Comparison of ENCODE assay signal across 1 cellular context in genomic region chr19:9075064-9075964, GRCh38.
TF ChIP-seq lines count a peak whose summit lies in the region.

No MANE protein-coding gene starts in this region.

TF ChIP-seq in K562, 482 proteins besides CTCF, POLR2A, EP300 and RAD21 (continued from another document and continues in another):
- no peak for TF ChIP-seq CEBPZ (IDR thresholded peaks at IDR 0.05; ENCODE audit: borderline replicate concordance, low read depth, low read length)
- no peak for TF ChIP-seq CBX5 (IDR thresholded peaks at IDR 0.05; ENCODE audit: borderline replicate concordance, low read depth)
- TF ChIP-seq ZNF395 (CRISPR knock-in tag; IDR thresholded peaks at IDR 0.05) = peak; percentile 65; the same call in 1 of the 2 replicates
- TF ChIP-seq MTF1 (CRISPR knock-in tag; IDR thresholded peaks at IDR 0.05; ENCODE audit: borderline replicate concordance) = no peak
- TF ChIP-seq CEBPB (tag; IDR thresholded peaks at IDR 0.05) = no peak
- TF ChIP-seq ZNF75A (CRISPR knock-in tag; IDR thresholded peaks at IDR 0.05) = no peak
- 0 out of 2 replicates have a peak, but pooled peaks have one; percentile 30 for TF ChIP-seq GATAD2A (IDR thresholded peaks at IDR 0.05)
- peak; percentile 79; the same call in 1 of the 2 replicates for TF ChIP-seq NBN (IDR thresholded peaks at IDR 0.05; ENCODE audit: low read depth)
- no peak for TF ChIP-seq NFYB (IDR thresholded peaks at IDR 0.05; ENCODE audit: extremely low read depth, insufficient read length)
- no peak for TF ChIP-seq ZNF589 (CRISPR knock-in tag; IDR thresholded peaks at IDR 0.05; ENCODE audit: low read depth)
- peak; percentile 50; the same call in 1 of the 2 replicates for TF ChIP-seq LCOR (CRISPR knock-in tag; IDR thresholded peaks at IDR 0.05)
- no peak for TF ChIP-seq POLR2AphosphoS2 (IDR thresholded peaks at IDR 0.05; ENCODE audit: low read length)
- peak; percentile 89 for TF ChIP-seq ZNF134 (CRISPR knock-in tag; conservative IDR thresholded peaks at IDR 0.05)
- no peak for TF ChIP-seq HINFP (tag; conservative IDR thresholded peaks at IDR 0.05; ENCODE audit: low read depth)
- TF ChIP-seq TAF1 (IDR thresholded peaks at IDR 0.05; ENCODE audit: control insufficient read depth, extremely low read depth, insufficient read depth, low read length, severe bottlenecking) = no peak
- TF ChIP-seq MYC (IDR thresholded peaks at IDR 0.05; ENCODE audit: low read depth, low read length) = peak; percentile 67; the same call in 1 of the 2 replicates
- TF ChIP-seq MYC (CRISPR knock-in tag; IDR thresholded peaks at IDR 0.05; ENCODE audit: borderline replicate concordance, low read depth) = no peak
- peak in 1 of 2 experiments; percentile 57; a peak in 3 of 4 replicates for TF ChIP-seq MNT (conservative IDR thresholded peaks at IDR 0.05)
- TF ChIP-seq HNRNPUL1 (IDR thresholded peaks at IDR 0.05; ENCODE audit: low read length) = no peak
- no peak for TF ChIP-seq GABPB1 (CRISPR knock-in tag; IDR thresholded peaks at IDR 0.05)
- TF ChIP-seq CLOCK (CRISPR knock-in tag; IDR thresholded peaks at IDR 0.05; ENCODE audit: borderline replicate concordance) = no peak
- TF ChIP-seq SMAD3 (CRISPR knock-in tag; conservative IDR thresholded peaks at IDR 0.05) = no peak
- no peak for TF ChIP-seq MAX (CRISPR knock-in tag; IDR thresholded peaks at IDR 0.05)
- TF ChIP-seq XRCC3 (IDR thresholded peaks at IDR 0.05) = no peak
- TF ChIP-seq ZNF398 (CRISPR knock-in tag; IDR thresholded peaks at IDR 0.05) = no peak
- TF ChIP-seq HOMEZ (CRISPR knock-in tag; IDR thresholded peaks at IDR 0.05) = no peak
- TF ChIP-seq AFF1 (IDR thresholded peaks at IDR 0.05; ENCODE audit: low read depth in 1 of 2, partially characterized antibody in 2 of 2) = peak in 1 of 2 experiments; percentile 55
- TF ChIP-seq TAF7 (tag; IDR thresholded peaks at IDR 0.05) = no peak
- TF ChIP-seq PML (IDR thresholded peaks at IDR 0.05; ENCODE audit: low read length) = 0 out of 2 replicates have a peak, but pooled peaks have one; percentile 44
- TF ChIP-seq TRIM28 (IDR thresholded peaks at IDR 0.05) = peak; percentile 53; the same call in 1 of the 2 replicates
- no peak for TF ChIP-seq ZNF347 (CRISPR knock-in tag; IDR thresholded peaks at IDR 0.05; ENCODE audit: low read depth)
- TF ChIP-seq ATF7 (IDR thresholded peaks at IDR 0.05) = peak; percentile 92
- TF ChIP-seq SRSF1 (IDR thresholded peaks at IDR 0.05; ENCODE audit: low read depth, low read length) = no peak
- no peak for TF ChIP-seq RBBP5 (IDR thresholded peaks at IDR 0.05; ENCODE audit: borderline replicate concordance, insufficient read depth, low read length, poor library complexity, severe bottlenecking)
- no peak for TF ChIP-seq ZNF253 (CRISPR knock-in tag; conservative IDR thresholded peaks at IDR 0.05)
- TF ChIP-seq PTTG1 (tag; IDR thresholded peaks at IDR 0.05; ENCODE audit: low read depth) = no peak
- TF ChIP-seq POLR2AphosphoS5 (IDR thresholded peaks at IDR 0.05; ENCODE audit: control insufficient read depth, insufficient read depth, low read depth, low read length) = peak; percentile 78
- TF ChIP-seq SAFB2 (IDR thresholded peaks at IDR 0.05; ENCODE audit: borderline replicate concordance, low read depth, low read length, severe bottlenecking) = no peak
- TF ChIP-seq POLR2G (IDR thresholded peaks at IDR 0.05; ENCODE audit: low read depth, low read length) = no peak
- peak; percentile 42; the same call in 1 of the 2 replicates for TF ChIP-seq ZNF584 (CRISPR knock-in tag; IDR thresholded peaks at IDR 0.05; ENCODE audit: low read depth)
- TF ChIP-seq ILF3 (IDR thresholded peaks at IDR 0.05; ENCODE audit: borderline replicate concordance) = no peak
- no peak for TF ChIP-seq RFX1 (IDR thresholded peaks at IDR 0.05)
- no peak for TF ChIP-seq IRF9 (tag; IDR thresholded peaks at IDR 0.05)
